9 cellular contexts compared by ENCODE assay signal in genomic region chr16:87550510-87550961, GRCh38. TPM values are rescaled to one million over a fixed set of nuclear protein-coding genes. Genes with fewer than 3 reads are reported as not detected.
DNase-seq lines count a peak whose midpoint lies in the region; ATAC-seq and TF ChIP-seq lines count a peak whose summit lies in the region.
"Had no signal": no experiment of that assay in that cellular context is flagged by ENCODE, and none has a peak within 500 bp of the region (broad histone marks: within the 10 kb centered on the region; RNA-seq: fewer than 3 reads in every experiment).

No MANE protein-coding gene starts in this region.

- H3K79me2 ChIP-seq in fibroblast of lung (ENCODE audit: control insufficient read depth, insufficient read depth, low read length): no peaks in the 10 kb centered on the region

- ATAC-seq in psoas muscle: peak; percentile 47 to 66 (median 53)
- no peak for ATAC-seq in HG03135 (IDR thresholded peaks at IDR 0.05; ENCODE audit: unreplicated experiment)

- H3K9ac ChIP-seq in fibroblast of lung (ENCODE audit: insufficient read depth, low read length): no peak overlapping the region

- peaks cover 1 to 18% (median 6%) of the 10 kb centered on the region in 3 donors for H3K27me3 Mint-ChIP-seq in CD14-positive monocyte (ENCODE audit: low read depth in 3 of 3)

- H3K4me1 Mint-ChIP-seq in CD14-positive monocyte: peaks cover 30% of the 10 kb centered on the region

- H3K4me3 Mint-ChIP-seq in CD14-positive monocyte: no peak overlapping the region

- H3K36me3 Mint-ChIP-seq in CD14-positive monocyte: no peaks in the 10 kb centered on the region

- H3K4me3 ChIP-seq in fibroblast of lung (replicated peaks in 1 of 4; ENCODE audit: control extremely low read depth in 1 of 4, insufficient read depth in 1 of 4, low read depth in 3 of 4, low read length in 4 of 4) (no peak overlapping the region), psoas muscle (no peak overlapping the region)
- H3K4me3 ChIP-seq: HAP-1 had no signal

- no peak overlapping the region for H3K27ac Mint-ChIP-seq in CD14-positive monocyte

- peaks cover 2% of the 10 kb centered on the region for H3K4me1 ChIP-seq in fibroblast of lung (ENCODE audit: control insufficient read depth, extremely low read depth, insufficient read depth, low read length)
- no peaks in the 10 kb centered on the region for H3K4me1 ChIP-seq in psoas muscle
- H3K4me1 ChIP-seq: HAP-1 had no signal

- WGBS in psoas muscle, 3 donors: 46 to 55% (median 50%) methylated on average over 26 to 28 of the region's 28 CpGs

- no peak overlapping the region for H2AFZ ChIP-seq in fibroblast of lung (ENCODE audit: low read length)

- DNase-seq in CD14-positive monocyte (ENCODE audit: low spot score) (no peak), activated T-cell treated with anti-CD3 and anti-CD28 coated beads for 4 hours (peak; percentile 51), fibroblast of lung (ENCODE audit: low read depth in 2 of 2) (no peak), psoas muscle (peak; percentile 49 to 70), GF-D8 (lab: John Stamatoyannopoulos, UW) (no peak), COLO829 (ENCODE audit: low spot score) (no peak)

- H3K36me3 ChIP-seq in fibroblast of lung (ENCODE audit: control insufficient read depth, insufficient read depth, low read length) (no peaks in the 10 kb centered on the region), psoas muscle (ENCODE audit: insufficient read depth in 1 of 2, low read depth in 1 of 2) (no peaks in the 10 kb centered on the region)
- H3K36me3 ChIP-seq: HAP-1 had no signal

- TF ChIP-seq CTCF in CD14-positive monocyte (IDR thresholded peaks at IDR 0.05) (peak; percentile 99), LNCAP (IDR thresholded peaks at IDR 0.05) (peak; percentile 98), fibroblast of lung (conservative IDR thresholded peaks at IDR 0.05 in 1 of 2, IDR thresholded peaks at IDR 0.05 in 1 of 2; ENCODE audit: low read depth in 1 of 2, low read length in 2 of 2) (peak; percentile 75 to 84), psoas muscle (IDR thresholded peaks at IDR 0.05) (peak; percentile 84)

- H3K27me3 ChIP-seq in fibroblast of lung (ENCODE audit: control insufficient read depth, insufficient read depth, low read length): peaks cover 8% of the 10 kb centered on the region
- H3K27me3 ChIP-seq in psoas muscle (ENCODE audit: insufficient read depth in 3 of 3, low read length in 2 of 3): peaks cover 0 to 34% (median 9%) of the 10 kb centered on the region in 3 donors

- H4K20me1 ChIP-seq in fibroblast of lung (ENCODE audit: control insufficient read depth, extremely low read depth, insufficient read depth, low read length): no peaks in the 10 kb centered on the region

- no peak overlapping the region for H3K4me2 ChIP-seq in fibroblast of lung (ENCODE audit: extremely low read depth, insufficient read depth, low read length)

- intact Hi-C loops in CD14-positive monocyte (cut with micrococcal nuclease) (loop anchor here in 1 of 2 donors (2.0 kb wide), 1 partner anchor 86 kb away; no protein-coding TSS in a partner anchor), psoas muscle (cut with DNase I) (loop anchor here in 1 of 2 donors (5.0 kb wide), 1 partner anchor 217 kb away; the partner anchor contains the start of gene KLHDC4)

- H3K27ac ChIP-seq in fibroblast of lung (ENCODE audit: insufficient read depth, low read length): no peak overlapping the region
- H3K27ac ChIP-seq in psoas muscle: no peak overlapping the region

- H3K9me3 ChIP-seq in fibroblast of lung (ENCODE audit: control insufficient read depth, insufficient read depth, low read depth, low read length): no peaks in the 10 kb centered on the region
- H3K9me3 ChIP-seq in psoas muscle: no peaks in the 10 kb centered on the region
- H3K9me3 ChIP-seq: HAP-1 had no signal

- peaks cover 7 to 13% (median 10%) of the 10 kb centered on the region in 7 donors for H3K9me3 Mint-ChIP-seq in CD14-positive monocyte

RNA-seq across cellular contexts. Expression of gene JPH3, which starts 51.8 kb away (rescaled TPM):
- polyA plus RNA-seq in CD14-positive monocyte (not detected), fibroblast of lung (0.01 TPM in 1 of 2 replicates, not detected in the other), psoas muscle (under 1 TPM; 0.03 to 0.04 (median 0.04) TPM)
- total RNA-seq in fibroblast of lung (not detected in 2 replicates), psoas muscle (under 1 TPM in 2 of 4 donors, not detected in 2; 0.06 to 0.13 TPM)
- polyA plus RNA-seq in fibroblast of lung (2012): not detected in 2 replicates
- polyA minus RNA-seq in fibroblast of lung (ENCODE audit: low replicate concordance): 0.12 TPM in 1 of 2 replicates, not detected in the other

RNA-seq across cellular contexts. Expression of gene ZCCHC14, which starts 57.7 kb away (rescaled TPM):
- polyA plus RNA-seq in CD14-positive monocyte (under 1 TPM; 0.11 to 0.22 TPM), fibroblast of lung (6.4 and 8.6 TPM in 2 replicates), psoas muscle (10 to 100 TPM in 1 of 3 donors, 1 to 10 TPM in 2; 5.8 to 12.1 (median 6.0) TPM)
- total RNA-seq in fibroblast of lung (15.4 and 16.3 TPM in 2 replicates), psoas muscle (10 to 100 TPM; 14.6 to 17.3 (median 15.8) TPM)
- 12.6 and 13.5 TPM in 2 replicates for polyA plus RNA-seq in fibroblast of lung (2012)
- polyA minus RNA-seq in fibroblast of lung (ENCODE audit: low replicate concordance): 19.5 and 24.6 TPM in 2 replicates

Comparison
In these comparisons a context has a peak if more than half of its experiments do, and no peak if none do; other contexts are left out.
1. DNase-seq: peak in activated T-cell treated with anti-CD3 and anti-CD28 coated beads for 4 hours (single experiment) and psoas muscle (2 of 2); none in CD14-positive monocyte (single experiment), fibroblast of lung (0 of 2), GF-D8 (single experiment) and COLO829 (single experiment).
2. Peak in every context shown above with its lines, with median percentiles within 50 percentile points of each other: CTCF ChIP-seq.